ENCODE assay signal across 9 cellular contexts in the genomic region with DNA sequence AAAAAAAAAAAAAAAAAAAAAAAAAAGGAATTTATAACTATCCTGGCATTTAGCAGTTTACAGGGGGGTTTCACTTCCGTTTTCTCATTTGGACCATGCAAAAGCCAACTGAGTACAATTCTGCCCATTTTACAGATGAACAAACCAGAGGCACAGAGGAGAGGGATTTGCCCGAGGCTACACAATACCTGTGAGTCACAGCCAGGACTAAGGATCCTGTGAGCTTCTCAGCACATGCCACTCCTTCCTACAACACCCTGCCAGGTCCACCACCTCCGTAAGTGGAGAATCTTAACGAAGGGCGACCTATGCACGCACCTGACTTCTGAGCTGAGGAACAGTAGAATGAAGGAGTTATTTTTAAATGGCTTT.
A peak's percentile ranks its signal among the peaks of the same experiment; 100 is the strongest.
DNase-seq lines count a peak whose midpoint lies in the region; FAIRE-seq and TF ChIP-seq lines count a peak whose summit lies in the region.
"Had no signal": no experiment of that assay in that cellular context is flagged by ENCODE, and none has a peak within 500 bp of the region (broad histone marks: within the 10 kb centered on the region; RNA-seq: fewer than 3 reads in every experiment).

No MANE protein-coding gene starts in this region.

- peaks cover 94% of the 10 kb centered on the region for H3K27me3 ChIP-seq in BLaER1
- H3K27me3 ChIP-seq in OCI-LY1 (ENCODE audit: insufficient read depth, low read length), result no peaks in the 10 kb centered on the region
- no peaks in the 10 kb centered on the region for H3K27me3 ChIP-seq in neural progenitor cell
- H3K27me3 ChIP-seq: SJSA1 had no signal

- TF ChIP-seq CTCF in OCI-LY1 (IDR thresholded peaks at IDR 0.05; ENCODE audit: low read length) (no peak), neural progenitor cell (IDR thresholded peaks at IDR 0.05) (no peak)

- peak; percentile 1 for DNase-seq in effector CD4-positive, alpha-beta T cell
- DNase-seq in neural progenitor cell (ENCODE audit: low spot score) (no peak), NK-92 (lab: John Stamatoyannopoulos, UW; ENCODE audit: unreplicated experiment) (no peak), T-helper 9 cell (no peak), SIG-M5 (lab: John Stamatoyannopoulos, UW) (no peak), GM19239 (ENCODE audit: insufficient read length, low spot score) (no peak)

- H3K27ac Mint-ChIP-seq in neural progenitor cell, result peak overlapping the region; percentile 61

- H2AFZ ChIP-seq in OCI-LY1 (ENCODE audit: low read length) (peak overlapping the region; percentile 69), neural progenitor cell (replicated peaks) (peak overlapping the region; percentile 77)

- H3K4me1 Mint-ChIP-seq in neural progenitor cell, result peaks cover 18% of the 10 kb centered on the region

- H3K27ac ChIP-seq in BLaER1 (peak overlapping the region; percentile 49; the same call in 1 of the 2 replicates), OCI-LY1 (ENCODE audit: low read depth, low read length, poor library complexity, severe bottlenecking) (no peak overlapping the region), neural progenitor cell (no peak overlapping the region)

- H3K9ac ChIP-seq in BLaER1 (no peak overlapping the region), OCI-LY1 (ENCODE audit: low read length) (no peak overlapping the region; the same call in 1 of the 2 replicates), neural progenitor cell (no peak overlapping the region)

- H3F3A ChIP-seq in OCI-LY1 (ENCODE audit: insufficient read depth, low read length), result no peaks in the 10 kb centered on the region
- H3F3A ChIP-seq in neural progenitor cell (ENCODE audit: low read depth), result peaks cover 4% of the 10 kb centered on the region

- peaks cover 21% of the 10 kb centered on the region for H3K4me1 ChIP-seq in BLaER1
- H3K4me1 ChIP-seq in OCI-LY1 (ENCODE audit: insufficient read depth, low read length, severe bottlenecking), result peaks cover 14% of the 10 kb centered on the region
- H3K4me1 ChIP-seq in neural progenitor cell, result peaks cover 11% of the 10 kb centered on the region

- H3K27me3 Mint-ChIP-seq in neural progenitor cell (ENCODE audit: insufficient read depth, low read depth), result peaks cover 2% of the 10 kb centered on the region

- no peaks in the 10 kb centered on the region; the same call in 1 of the 2 replicates for H4K20me1 ChIP-seq in BLaER1
- H4K20me1 ChIP-seq in OCI-LY1 (ENCODE audit: insufficient read depth, low read length), result no peaks in the 10 kb centered on the region
- H4K20me1 ChIP-seq in neural progenitor cell (ENCODE audit: low read depth), result no peaks in the 10 kb centered on the region

- H3K4me3 ChIP-seq in BLaER1 (no peak overlapping the region), OCI-LY1 (ENCODE audit: low read depth, low read length, poor library complexity, severe bottlenecking) (peak overlapping the region; percentile 55), neural progenitor cell (no peak overlapping the region)
- H3K4me3 ChIP-seq: SJSA1 had no signal

- H3K9me3 Mint-ChIP-seq in neural progenitor cell, result peaks cover 5% of the 10 kb centered on the region

- H3K9me2 ChIP-seq in OCI-LY1 (ENCODE audit: low read depth, low read length), result no peaks in the 10 kb centered on the region

- H3K36me3 ChIP-seq in BLaER1, result no peaks in the 10 kb centered on the region
- no peaks in the 10 kb centered on the region for H3K36me3 ChIP-seq in OCI-LY1 (ENCODE audit: insufficient read depth, low read length)
- no peaks in the 10 kb centered on the region for H3K36me3 ChIP-seq in neural progenitor cell
- H3K36me3 ChIP-seq: SJSA1 had no signal

- no peaks in the 10 kb centered on the region for H3K9me3 ChIP-seq in BLaER1
- H3K9me3 ChIP-seq in OCI-LY1 (ENCODE audit: low read length), result no peaks in the 10 kb centered on the region
- no peaks in the 10 kb centered on the region for H3K9me3 ChIP-seq in neural progenitor cell (ENCODE audit: low read depth)
- H3K9me3 ChIP-seq: SJSA1 had no signal

- H3K4me2 ChIP-seq in BLaER1, result peak overlapping the region; percentile 64
- peak overlapping the region; percentile 61 for H3K4me2 ChIP-seq in OCI-LY1 (ENCODE audit: low read length)
- H3K4me2 ChIP-seq in neural progenitor cell, result no peak overlapping the region

- H3K79me2 ChIP-seq in OCI-LY1 (ENCODE audit: insufficient read depth, low read length) (no peaks in the 10 kb centered on the region), neural progenitor cell (ENCODE audit: low read depth) (no peaks in the 10 kb centered on the region)

- H3K4me3 Mint-ChIP-seq in neural progenitor cell, result no peak overlapping the region

- FAIRE-seq in GM19239 (lab: Jason Lieb, UNC), result no peak

- H3K36me3 Mint-ChIP-seq in neural progenitor cell, result no peaks in the 10 kb centered on the region
